ENCODE assay signal across 10 cellular contexts in the genomic region with DNA sequence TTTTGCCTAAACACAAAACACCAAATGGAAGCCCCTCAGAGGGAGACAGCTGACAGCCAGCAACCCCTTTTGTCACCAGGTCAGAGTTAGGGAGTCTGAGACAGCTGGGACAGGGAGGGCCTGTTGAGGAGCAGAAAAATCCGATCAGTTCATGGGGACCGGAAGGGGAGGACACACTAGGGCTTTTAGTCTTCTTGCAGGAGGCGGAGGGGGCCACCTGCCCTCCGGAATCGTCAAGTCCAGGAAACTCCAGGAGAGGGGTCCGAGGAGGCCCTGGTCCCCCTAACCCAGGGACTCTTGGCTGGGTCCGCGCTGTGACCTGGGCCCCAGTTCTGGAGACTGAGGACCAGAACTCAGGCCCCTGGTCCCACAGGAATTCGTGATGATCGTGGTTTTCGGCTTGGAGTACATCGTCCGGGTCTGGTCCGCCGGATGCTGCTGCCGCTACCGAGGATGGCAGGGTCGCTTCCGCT. TPM values are rescaled to one million over a fixed set of nuclear protein-coding genes. Genes with fewer than 3 reads are reported as not detected.
A peak's percentile ranks its signal among the peaks of the same experiment; 100 is the strongest.
DNase-seq lines count a peak whose midpoint lies in the region; ATAC-seq and TF ChIP-seq lines count a peak whose summit lies in the region.
"Had no signal": no experiment of that assay in that cellular context is flagged by ENCODE, and none has a peak within 500 bp of the region (broad histone marks: within the 10 kb centered on the region; RNA-seq: fewer than 3 reads in every experiment).

No MANE protein-coding gene starts in this region.

- ATAC-seq in GM18907 (IDR thresholded peaks at IDR 0.05; ENCODE audit: unreplicated experiment) (peak; percentile 30), HG02870 (IDR thresholded peaks at IDR 0.05; ENCODE audit: unreplicated experiment) (no peak), HG03354 (IDR thresholded peaks at IDR 0.05; ENCODE audit: poor library complexity, severe bottlenecking, unreplicated experiment) (no peak)
- ATAC-seq in activated naive CD8-positive, alpha-beta T cell treated with anti-CD3 and anti-CD28 coated beads, Interleukin-2, amount 50 U/mL, for 24 hours, result peak; percentile 6

- H3K27me3 Mint-ChIP-seq in activated naive CD8-positive, alpha-beta T cell treated with anti-CD3 and anti-CD28 coated beads, Interleukin-2, amount 50 U/mL, for 24 hours, result peaks cover 3% of the 10 kb centered on the region

- H3K27ac Mint-ChIP-seq in activated naive CD8-positive, alpha-beta T cell treated with anti-CD3 and anti-CD28 coated beads, Interleukin-2, amount 50 U/mL, for 24 hours, result no peak overlapping the region

- no TSS peak for BruUV-seq in A673 (replicated peaks; lab: Mats Ljungman, UMichigan)

- H3K9me3 ChIP-seq in A673 (ENCODE audit: low read depth, low read length, poor library complexity, severe bottlenecking), result no peaks in the 10 kb centered on the region
- H3K9me3 ChIP-seq in muscle layer of duodenum (ENCODE audit: control insufficient read depth in 1 of 2, low read length in 2 of 2), result no peaks in the 10 kb centered on the region
- H3K9me3 ChIP-seq: body of pancreas had no signal

- no peaks in the 10 kb centered on the region for H3K4me1 ChIP-seq in A673 (ENCODE audit: insufficient read depth, low read length, poor library complexity, severe bottlenecking)
- H3K4me1 ChIP-seq in muscle layer of duodenum (ENCODE audit: control insufficient read depth in 1 of 2, insufficient read depth in 2 of 2, low read length in 2 of 2), result peaks cover 0 to 10% of the 10 kb centered on the region in 2 donors

- H3K9me3 Mint-ChIP-seq in activated naive CD8-positive, alpha-beta T cell treated with anti-CD3 and anti-CD28 coated beads, Interleukin-2, amount 50 U/mL, for 24 hours, result no peaks in the 10 kb centered on the region

- no peaks in the 10 kb centered on the region for H3K27me3 ChIP-seq in A673 (replicated peaks; ENCODE audit: insufficient read depth, low read depth, low read length, poor library complexity)
- no peaks in the 10 kb centered on the region for H3K27me3 ChIP-seq in muscle layer of duodenum (ENCODE audit: low read depth, low read length)
- H3K27me3 ChIP-seq: body of pancreas had no signal

- intact Hi-C loops in A673 (cut with micrococcal nuclease; ENCODE audit: unreplicated experiment), result no loop called here

- H3K4me3 ChIP-seq in A673 (ENCODE audit: low read depth, low read length, poor library complexity, severe bottlenecking) (peak overlapping the region; percentile 46), muscle layer of duodenum (ENCODE audit: low read depth in 1 of 2, low read length in 2 of 2) (peak overlapping the region; percentile 7 to 62)
- H3K4me3 ChIP-seq: body of pancreas had no signal

- H3K36me3 ChIP-seq in A673 (ENCODE audit: insufficient read depth, low read length, poor library complexity, severe bottlenecking) (no peaks in the 10 kb centered on the region), muscle layer of duodenum (ENCODE audit: control insufficient read depth in 1 of 2, insufficient read depth in 2 of 2, low read length in 2 of 2) (peaks cover 0 to 5% of the 10 kb centered on the region in 2 donors)

- H3K4me3 Mint-ChIP-seq in activated naive CD8-positive, alpha-beta T cell treated with anti-CD3 and anti-CD28 coated beads, Interleukin-2, amount 50 U/mL, for 24 hours, result peak overlapping the region; percentile 60

- CTCF ChIA-PET in A673 (lab: Charles Lee), result no interaction called here

- H3K27ac ChIP-seq in A673 (ENCODE audit: low read depth, low read length, poor library complexity, severe bottlenecking) (no peak overlapping the region), muscle layer of duodenum (ENCODE audit: low read length) (no peak overlapping the region), caudate nucleus (ENCODE audit: low read depth, low read length) (no peak overlapping the region)
- H3K27ac ChIP-seq: body of pancreas had no signal

- no peak for TF ChIP-seq CTCF in A673 (conservative IDR thresholded peaks at IDR 0.05; ENCODE audit: low read depth, low read length)

- no peaks in the 10 kb centered on the region for H3K36me3 Mint-ChIP-seq in activated naive CD8-positive, alpha-beta T cell treated with anti-CD3 and anti-CD28 coated beads, Interleukin-2, amount 50 U/mL, for 24 hours (ENCODE audit: low read depth)

- H3K4me1 Mint-ChIP-seq in activated naive CD8-positive, alpha-beta T cell treated with anti-CD3 and anti-CD28 coated beads, Interleukin-2, amount 50 U/mL, for 24 hours, result peaks cover 9% of the 10 kb centered on the region

- POLR2A ChIA-PET in A673 (lab: Charles Lee; ENCODE audit: low non-redundant PET), result no interaction called here

- no peak for DNase-seq in A673 (ENCODE audit: low spot score)
- no peak for DNase-seq in activated naive CD8-positive, alpha-beta T cell treated with anti-CD3 and anti-CD28 coated beads, Interleukin-2, amount 50 U/mL, for 24 hours
- DNase-seq in MV-4-11 (lab: John Stamatoyannopoulos, UW), result no peak
- DNase-seq in caudate nucleus (lab: John Stamatoyannopoulos, UW), result no peak
- DNase-seq: NCI-H2081 treated with DMSO at 0.1 percent for 48 hours had no signal

RNA-seq across cellular contexts. Expression of a gene that starts 34.2 kb away (rescaled TPM):
- 0.62 and 1.4 TPM in 2 replicates for total RNA-seq in A673 (2021)

RNA-seq across cellular contexts. Expression of a gene that starts 44.3 kb away (rescaled TPM):
- total RNA-seq in A673 (2021), result 1.3 and 1.9 TPM in 2 replicates

Comparison
In these comparisons a context has a peak if more than half of its experiments do, and no peak if none do; other contexts are left out.
1. ATAC-seq: peak in GM18907 (single experiment) and activated naive CD8-positive, alpha-beta T cell treated with anti-CD3 and anti-CD28 coated beads, Interleukin-2, amount 50 U/mL, for 24 hours (single experiment); none in HG02870 (single experiment) and HG03354 (single experiment).